18 cellular contexts compared by ENCODE assay signal in the genomic region with DNA sequence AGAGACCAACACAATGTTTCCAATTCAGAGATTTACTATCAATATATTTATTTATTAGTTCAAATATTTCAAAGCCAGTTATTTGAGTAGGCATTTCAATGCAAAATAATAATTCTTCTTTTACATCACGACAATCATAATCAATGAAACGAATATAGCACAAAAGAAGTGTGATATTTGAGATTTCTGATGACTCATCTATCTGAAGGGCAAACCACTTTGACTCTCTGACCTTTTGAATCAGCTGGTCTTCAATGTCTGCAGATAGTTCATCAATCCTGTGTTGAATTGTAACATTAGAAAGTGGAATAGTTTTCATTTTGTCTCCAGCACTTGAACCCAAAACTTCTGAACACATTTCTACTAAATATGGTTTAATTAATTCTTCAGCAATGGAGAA. TPM values are rescaled to one million over a fixed set of nuclear protein-coding genes. Genes with fewer than 3 reads are reported as not detected.
A peak's percentile ranks its signal among the peaks of the same experiment; 100 is the strongest.
DNase-seq lines count a peak whose midpoint lies in the region; ATAC-seq, FAIRE-seq and TF ChIP-seq lines count a peak whose summit lies in the region.
"Had no signal": no experiment of that assay in that cellular context is flagged by ENCODE, and none has a peak within 500 bp of the region (broad histone marks: within the 10 kb centered on the region; RNA-seq: fewer than 3 reads in every experiment).

No MANE protein-coding gene starts in this region.

- no peaks in the 10 kb centered on the region for H4K20me1 ChIP-seq in HepG2 (ENCODE audit: insufficient read depth, low read length)
- H4K20me1 ChIP-seq in endothelial cell of umbilical vein (replicated peaks; ENCODE audit: control insufficient read depth, extremely low read depth, insufficient read depth, low read length) = no peaks in the 10 kb centered on the region

- H3K27ac ChIP-seq in HepG2 (ENCODE audit: extremely low read length, insufficient read depth, low read length) (no peak overlapping the region), right lobe of liver (no peak overlapping the region), endothelial cell of umbilical vein (ENCODE audit: insufficient read depth, low read depth, low read length) (no peak overlapping the region), SJCRH30 (no peak overlapping the region)

- H3K36me3 Mint-ChIP-seq in T-cell = peaks cover 12% of the 10 kb centered on the region
- H3K36me3 Mint-ChIP-seq: IgD-negative memory B cell had no signal

- POLR2A ChIA-PET in HepG2 (lab: Yijun Ruan, JAX) = no interaction called here
- POLR2A ChIA-PET in T-cell (lab: Charles Lee) = no interaction called here
- POLR2A ChIA-PET in endothelial cell of umbilical vein (lab: Charles Lee) = no interaction called here

- CTCF ChIA-PET in HepG2 (lab: Yijun Ruan, JAX; ENCODE audit: low intra/inter-chr PET ratio, low total read pairs) = no interaction called here
- CTCF ChIA-PET in T-cell (lab: Charles Lee) = no interaction called here
- CTCF ChIA-PET in endothelial cell of umbilical vein (lab: Charles Lee) = no interaction called here

- in situ Hi-C loops in HepG2 (cut with HindIII; ENCODE audit: extremely low pct_ligation_motif_present, low pct_unique_long_range_greater_than_20kb) = no loop called here

- H3K36me3 ChIP-seq in HepG2 (replicated peaks in 1 of 2; ENCODE audit: control insufficient read depth in 1 of 2, insufficient read depth in 2 of 2, low read length in 2 of 2) (no peaks in the 10 kb centered on the region), right lobe of liver (no peaks in the 10 kb centered on the region), endothelial cell of umbilical vein (ENCODE audit: control insufficient read depth in 2 of 2, extremely low read depth in 1 of 2, insufficient read depth in 2 of 2, low read length in 2 of 2) (no peaks in the 10 kb centered on the region), SJCRH30 (no peaks in the 10 kb centered on the region; the same call in none of the 2 replicates)

- no peak for FAIRE-seq in HepG2 (lab: Jason Lieb, UNC)
- no peak for FAIRE-seq in endothelial cell of umbilical vein (lab: Jason Lieb, UNC)
- FAIRE-seq: GM12878, H1, HTR-8/SVneo had no signal

- H3K27me3 Mint-ChIP-seq in T-cell = no peaks in the 10 kb centered on the region
- H3K27me3 Mint-ChIP-seq: IgD-negative memory B cell had no signal

- H3K27me3 ChIP-seq in HepG2 (ENCODE audit: control insufficient read depth in 1 of 2, insufficient read depth in 2 of 2, low read length in 2 of 2) = no peaks in the 10 kb centered on the region
- no peaks in the 10 kb centered on the region for H3K27me3 ChIP-seq in right lobe of liver
- no peaks in the 10 kb centered on the region for H3K27me3 ChIP-seq in endothelial cell of umbilical vein (ENCODE audit: control insufficient read depth in 2 of 2, insufficient read depth in 2 of 2, low read length in 2 of 2)
- H3K27me3 ChIP-seq in SJCRH30 = no peaks in the 10 kb centered on the region

- no peaks in the 10 kb centered on the region for H3K9me3 Mint-ChIP-seq in T-cell
- H3K9me3 Mint-ChIP-seq: CD14-positive monocyte; CD8-positive, alpha-beta T cell; H9; IgD-negative memory B cell had no signal

- BruUV-seq in HepG2 (replicated peaks; lab: Mats Ljungman, UMichigan) (no TSS peak), endothelial cell of umbilical vein (replicated peaks; lab: Mats Ljungman, UMichigan) (no TSS peak)

- H3K4me3 ChIP-seq in HepG2 (replicated peaks in 1 of 3; ENCODE audit: insufficient read depth in 1 of 3, low read depth in 2 of 3, low read length in 3 of 3) = no peak overlapping the region
- no peak overlapping the region for H3K4me3 ChIP-seq in right lobe of liver
- no peak overlapping the region for H3K4me3 ChIP-seq in endothelial cell of umbilical vein (replicated peaks in 1 of 3; ENCODE audit: insufficient read depth in 1 of 3, low read depth in 1 of 3, low read length in 3 of 3)
- no peak overlapping the region for H3K4me3 ChIP-seq in SJCRH30
- H3K4me3 ChIP-seq: GM12878 had no signal

- H3K9me1 ChIP-seq in endothelial cell of umbilical vein (replicated peaks; ENCODE audit: control insufficient read depth, extremely low read depth, insufficient read depth, low read length) = no peaks in the 10 kb centered on the region

- ATAC-seq in HepG2 = no peak
- no peak for ATAC-seq in right lobe of liver
- no peak for ATAC-seq in T-cell (replicated peaks in 1 of 4)
- ATAC-seq in GM19397 (IDR thresholded peaks at IDR 0.05; ENCODE audit: unreplicated experiment) = no peak
- ATAC-seq: CD8-positive, alpha-beta T cell; GM12878 had no signal

- peaks cover 21 to 38% (median 29%) of the 10 kb centered on the region in 3 donors for H3K4me1 Mint-ChIP-seq in T-cell

- H3K4me3 Mint-ChIP-seq in T-cell = no peak overlapping the region
- H3K4me3 Mint-ChIP-seq: CD14-positive monocyte; CD8-positive, alpha-beta T cell; H9 had no signal

- no peak for TF ChIP-seq CTCF in HepG2 (CRISPR knock-in tag; IDR thresholded peaks at IDR 0.05)
- TF ChIP-seq CTCF in right lobe of liver (IDR thresholded peaks at IDR 0.05) = no peak
- no peak for TF ChIP-seq CTCF in endothelial cell of umbilical vein (IDR thresholded peaks at IDR 0.05; ENCODE audit: extremely low read depth in 1 of 2, insufficient read depth in 1 of 2, low read depth in 1 of 2, low read length in 2 of 2)

- dilution Hi-C loops in endothelial cell of umbilical vein (cut with MboI; ENCODE audit: extremely low pct_ligation_motif_present, low sequenced_read_pairs) = loop anchor here (25.0 kb wide), 1 partner anchor 174 kb away; no protein-coding TSS in a partner anchor

- no peak overlapping the region for H3K4me2 ChIP-seq in HepG2 (ENCODE audit: low read depth, low read length)
- H3K4me2 ChIP-seq in endothelial cell of umbilical vein (ENCODE audit: insufficient read depth, low read length) = no peak overlapping the region

- H3K79me2 ChIP-seq in HepG2 (ENCODE audit: insufficient read depth, low read length) (peaks cover 3% of the 10 kb centered on the region), endothelial cell of umbilical vein (ENCODE audit: control insufficient read depth, insufficient read depth, low read length) (peaks cover 12% of the 10 kb centered on the region)

- H3K4me1 ChIP-seq in HepG2 (ENCODE audit: insufficient read depth, low read length) (peaks cover 15% of the 10 kb centered on the region), right lobe of liver (peaks cover 0 to 20% (median 3%) of the 10 kb centered on the region in 4 donors), endothelial cell of umbilical vein (ENCODE audit: control insufficient read depth, extremely low read depth, insufficient read depth, low read length) (peaks cover 15% of the 10 kb centered on the region), SJCRH30 (peaks cover 13% of the 10 kb centered on the region)

- H3K9ac ChIP-seq in HepG2 (ENCODE audit: insufficient read depth, low read depth, low read length) (no peak overlapping the region), endothelial cell of umbilical vein (replicated peaks; ENCODE audit: extremely low read depth, insufficient read depth, low read length) (no peak overlapping the region)

- WGBS in HepG2 (ENCODE audit: low lambda C conversion rate) = 79% methylated on average over 2 of the region's 2 CpGs
- WGBS in right lobe of liver (ENCODE audit: insufficient coverage, low coverage, low lambda C conversion rate, missing lambda C conversion rate) = 63% methylated on average over 2 of the region's 2 CpGs

- TF ChIP-seq RAD21 in HepG2 (CRISPR knock-in tag; IDR thresholded peaks at IDR 0.05) = no peak

- no peak for TF ChIP-seq EP300 in HepG2 (IDR thresholded peaks at IDR 0.05; ENCODE audit: low read depth in 2 of 2, low read length in 2 of 2)
- no peak for TF ChIP-seq EP300 in HepG2 (CRISPR knock-in tag; IDR thresholded peaks at IDR 0.05; ENCODE audit: borderline replicate concordance)

- H3K9me3 ChIP-seq in HepG2 (ENCODE audit: low read length) = no peaks in the 10 kb centered on the region
- H3K9me3 ChIP-seq in right lobe of liver = no peaks in the 10 kb centered on the region
- no peaks in the 10 kb centered on the region for H3K9me3 ChIP-seq in endothelial cell of umbilical vein (replicated peaks; ENCODE audit: control insufficient read depth, insufficient read depth, low read length)
- H3K9me3 ChIP-seq in SJCRH30 (replicated peaks) = no peaks in the 10 kb centered on the region

- no peak for DNase-seq in HepG2 (ENCODE audit: low spot score)
- DNase-seq in right lobe of liver = no peak
- DNase-seq in T-cell = no peak
- DNase-seq in endothelial cell of umbilical vein (ENCODE audit: low read depth, low spot score) = no peak
- no peak for DNase-seq in SJCRH30
- DNase-seq: ACHN; Calu3; CD8-positive, alpha-beta T cell; DMS79 treated with DMSO at 0.1 percent for 48 hours; H9 had no signal

- H3K27ac Mint-ChIP-seq in T-cell = peak overlapping the region; percentile 11 to 32
- H3K27ac Mint-ChIP-seq: CD14-positive monocyte; CD8-positive, alpha-beta T cell; H9; IgD-negative memory B cell had no signal

- no peak overlapping the region for H2AFZ ChIP-seq in HepG2 (ENCODE audit: low read length)
- H2AFZ ChIP-seq in endothelial cell of umbilical vein (ENCODE audit: low read depth, low read length) = no peak overlapping the region

- no peak for TF ChIP-seq POLR2A in HepG2 (IDR thresholded peaks at IDR 0.05; ENCODE audit: insufficient read depth in 1 of 2, low read depth in 2 of 2, low read length in 2 of 2)
- TF ChIP-seq POLR2A in right lobe of liver (IDR thresholded peaks at IDR 0.05) = no peak
- TF ChIP-seq POLR2A in endothelial cell of umbilical vein (IDR thresholded peaks at IDR 0.05; ENCODE audit: low read depth, low read length) = no peak

- intact Hi-C loops in HepG2 (cut with micrococcal nuclease; ENCODE audit: unreplicated experiment) = loop anchor here (5.0 kb wide), 1 partner anchor 44 kb away; a partner anchor contains a TSS
- intact Hi-C loops in right lobe of liver (cut with DNase I) = no loop called here
- intact Hi-C loops in endothelial cell of umbilical vein (cut with micrococcal nuclease) = loop anchor here (5.0 kb wide), 1 partner anchor 119 kb away; no protein-coding TSS in a partner anchor

RNA-seq across cellular contexts. Expression of a gene that starts 3.0 kb away (rescaled TPM):
- total RNA-seq in HepG2 (2016; rRNA removed; fragmentation: Illumina TruSeq; extraction: Trizol) (4.5 and 11.5 TPM in 2 replicates), right lobe of liver (10 to 100 TPM; 12.6 to 22.1 (median 16.2) TPM), T-cell (10 to 100 TPM; 12.4 to 51.6 (median 41.8) TPM), endothelial cell of umbilical vein (18.7 and 19.1 TPM in 2 replicates)
- 2.0 and 3.1 TPM in 2 replicates for total RNA-seq in HepG2 (2016; cell fraction: cytosol; rRNA removed; fragmentation: Illumina TruSeq; extraction: Trizol; ENCODE audit: low read depth)
- total RNA-seq in HepG2 (2016; cell fraction: insoluble cytoplasmic fraction; rRNA removed; fragmentation: Illumina TruSeq; extraction: Trizol) = 6.1 and 11.1 TPM in 2 replicates
- 3.0 and 3.3 TPM in 2 replicates for total RNA-seq in HepG2 (2016; cell fraction: membrane; rRNA removed; fragmentation: Illumina TruSeq; extraction: Trizol)
- 12.0 and 13.3 TPM in 2 replicates for total RNA-seq in HepG2 (2016; cell fraction: nucleus; rRNA removed; fragmentation: Illumina TruSeq; extraction: Trizol)
- polyA plus RNA-seq in HepG2 (2011; rRNA removed) (23.3 and 26.0 TPM in 2 replicates), endothelial cell of umbilical vein (40.5 and 46.2 TPM in 2 replicates)
- 21.2 and 28.1 TPM in 2 replicates for polyA plus RNA-seq in HepG2 (2011; cell fraction: cytosol; rRNA removed)
- polyA plus RNA-seq in HepG2 (2011; cell fraction: nucleus; rRNA removed) = 4.7 and 5.7 TPM in 2 replicates
- polyA plus RNA-seq in HepG2 (2012) = 12.2 and 14.7 TPM in 2 replicates
- polyA plus RNA-seq in HepG2 (2016; cell fraction: cytosol; fragmentation: Illumina TruSeq; extraction: Trizol; ENCODE audit: low read depth) = 2.8 TPM in 2 replicates
- 6.6 and 6.7 TPM in 2 replicates for polyA plus RNA-seq in HepG2 (2016; cell fraction: insoluble cytoplasmic fraction; fragmentation: Illumina TruSeq; extraction: Trizol; ENCODE audit: low read depth)
- 3.2 and 3.3 TPM in 2 replicates for polyA plus RNA-seq in HepG2 (2016; cell fraction: membrane; fragmentation: Illumina TruSeq; extraction: Trizol; ENCODE audit: low read depth)
- 22.1 and 24.6 TPM in 2 replicates for polyA plus RNA-seq in HepG2 (2016; cell fraction: nucleus; fragmentation: Illumina TruSeq; extraction: Trizol; ENCODE audit: insufficient read depth, low read depth)
- polyA minus RNA-seq in HepG2 (2011; rRNA and poly(A)+ RNA removed; ENCODE audit: low replicate concordance) = 16.7 and 19.9 TPM in 2 replicates
- polyA minus RNA-seq in HepG2 (2011; cell fraction: cytosol; rRNA and poly(A)+ RNA removed) = 3.9 and 4.2 TPM in 2 replicates
- polyA minus RNA-seq in HepG2 (2011; cell fraction: nucleus; rRNA and poly(A)+ RNA removed) = 2.2 and 4.2 TPM in 2 replicates
- polyA plus RNA-seq in endothelial cell of umbilical vein (2011; cell fraction: cytosol; rRNA removed) = 36.6 and 39.1 TPM in 2 replicates
- polyA plus RNA-seq in endothelial cell of umbilical vein (2011; cell fraction: nucleus; rRNA removed) = 11.7 and 13.7 TPM in 2 replicates
- 26.8 and 27.7 TPM in 2 replicates for polyA plus RNA-seq in endothelial cell of umbilical vein (2012)
- 19.8 and 21.5 TPM in 2 replicates for polyA minus RNA-seq in endothelial cell of umbilical vein
- 6.3 TPM for polyA minus RNA-seq in endothelial cell of umbilical vein (2011; cell fraction: cytosol; rRNA and poly(A)+ RNA removed)
- polyA minus RNA-seq in endothelial cell of umbilical vein (2011; cell fraction: nucleus; rRNA and poly(A)+ RNA removed) = 4.1 and 4.9 TPM in 2 replicates
- 18.0 and 19.8 TPM in 2 replicates for total RNA-seq in SJCRH30 (2014; rRNA removed; shearing (Covaris generic))

RNA-seq across cellular contexts. Expression of a gene that starts 43.6 kb away (rescaled TPM):
- 8.5 and 10.3 TPM in 2 replicates for total RNA-seq in HepG2 (2016; rRNA removed; fragmentation: Illumina TruSeq; extraction: Trizol)
- 2.2 and 2.5 TPM in 2 replicates for total RNA-seq in HepG2 (2016; cell fraction: cytosol; rRNA removed; fragmentation: Illumina TruSeq; extraction: Trizol; ENCODE audit: low read depth)
- 9.8 TPM in 2 replicates for total RNA-seq in HepG2 (2016; cell fraction: insoluble cytoplasmic fraction; rRNA removed; fragmentation: Illumina TruSeq; extraction: Trizol)
- total RNA-seq in HepG2 (2016; cell fraction: membrane; rRNA removed; fragmentation: Illumina TruSeq; extraction: Trizol) = 5.7 and 6.8 TPM in 2 replicates
- total RNA-seq in HepG2 (2016; cell fraction: nucleus; rRNA removed; fragmentation: Illumina TruSeq; extraction: Trizol) = 13.6 and 17.6 TPM in 2 replicates
- 9.4 and 10.2 TPM in 2 replicates for polyA plus RNA-seq in HepG2 (2011; rRNA removed)
- 2.0 and 2.9 TPM in 2 replicates for polyA plus RNA-seq in HepG2 (2011; cell fraction: cytosol; rRNA removed)
- 18.1 and 19.2 TPM in 2 replicates for polyA plus RNA-seq in HepG2 (2011; cell fraction: nucleus; rRNA removed)
- 5.6 and 7.6 TPM in 2 replicates for polyA plus RNA-seq in HepG2 (2012)
- 0.80 and 0.97 TPM in 2 replicates for polyA plus RNA-seq in HepG2 (2016; cell fraction: cytosol; fragmentation: Illumina TruSeq; extraction: Trizol; ENCODE audit: low read depth)
- polyA plus RNA-seq in HepG2 (2016; cell fraction: insoluble cytoplasmic fraction; fragmentation: Illumina TruSeq; extraction: Trizol; ENCODE audit: low read depth) = 9.6 and 11.3 TPM in 2 replicates
- 2.5 and 2.9 TPM in 2 replicates for polyA plus RNA-seq in HepG2 (2016; cell fraction: membrane; fragmentation: Illumina TruSeq; extraction: Trizol; ENCODE audit: low read depth)
- polyA plus RNA-seq in HepG2 (2016; cell fraction: nucleus; fragmentation: Illumina TruSeq; extraction: Trizol; ENCODE audit: insufficient read depth, low read depth) = 19.8 and 21.8 TPM in 2 replicates
- 23.2 and 29.3 TPM in 2 replicates for polyA minus RNA-seq in HepG2 (2011; rRNA and poly(A)+ RNA removed; ENCODE audit: low replicate concordance)
- polyA minus RNA-seq in HepG2 (2011; cell fraction: cytosol; rRNA and poly(A)+ RNA removed) = 1.6 and 3.4 TPM in 2 replicates
- polyA minus RNA-seq in HepG2 (2011; cell fraction: nucleus; rRNA and poly(A)+ RNA removed) = 33.5 and 37.8 TPM in 2 replicates
- total RNA-seq in right lobe of liver = 1 to 10 TPM; 4.6 to 8.0 (median 6.7) TPM
- 10 to 100 TPM; 28.9 to 36.1 (median 33.9) TPM for total RNA-seq in T-cell
- 15.6 and 17.2 TPM in 2 replicates for total RNA-seq in endothelial cell of umbilical vein
- polyA plus RNA-seq in endothelial cell of umbilical vein = 5.2 and 6.4 TPM in 2 replicates
- polyA plus RNA-seq in endothelial cell of umbilical vein (2011; cell fraction: cytosol; rRNA removed) = 3.8 and 4.7 TPM in 2 replicates
- 37.1 and 53.9 TPM in 2 replicates for polyA plus RNA-seq in endothelial cell of umbilical vein (2011; cell fraction: nucleus; rRNA removed)
- 9.8 and 15.5 TPM in 2 replicates for polyA plus RNA-seq in endothelial cell of umbilical vein (2012)
- 30.7 and 32.9 TPM in 2 replicates for polyA minus RNA-seq in endothelial cell of umbilical vein
- polyA minus RNA-seq in endothelial cell of umbilical vein (2011; cell fraction: cytosol; rRNA and poly(A)+ RNA removed) = 3.3 TPM
- polyA minus RNA-seq in endothelial cell of umbilical vein (2011; cell fraction: nucleus; rRNA and poly(A)+ RNA removed) = 31.3 and 49.8 TPM in 2 replicates
- total RNA-seq in SJCRH30 (2014; rRNA removed; shearing (Covaris generic)) = 19.7 and 25.1 TPM in 2 replicates

RNA-seq across cellular contexts. Expression of a gene that starts 58.7 kb away (rescaled TPM):
- 0.04 and 0.06 TPM in 2 replicates for total RNA-seq in HepG2 (2016; rRNA removed; fragmentation: Illumina TruSeq; extraction: Trizol)
- total RNA-seq in HepG2 (2016; cell fraction: cytosol; rRNA removed; fragmentation: Illumina TruSeq; extraction: Trizol; ENCODE audit: low read depth) = not detected in 2 replicates
- 0.04 TPM in 1 of 2 replicates, not detected in the other for total RNA-seq in HepG2 (2016; cell fraction: insoluble cytoplasmic fraction; rRNA removed; fragmentation: Illumina TruSeq; extraction: Trizol)
- total RNA-seq in HepG2 (2016; cell fraction: membrane; rRNA removed; fragmentation: Illumina TruSeq; extraction: Trizol) = 0.03 and 0.07 TPM in 2 replicates
- not detected in 2 replicates for total RNA-seq in HepG2 (2016; cell fraction: nucleus; rRNA removed; fragmentation: Illumina TruSeq; extraction: Trizol)
- polyA plus RNA-seq in HepG2 (2011; rRNA removed) = 0.03 and 0.12 TPM in 2 replicates
- 0.03 TPM in 2 replicates for polyA plus RNA-seq in HepG2 (2011; cell fraction: cytosol; rRNA removed)
- 0.11 and 0.14 TPM in 2 replicates for polyA plus RNA-seq in HepG2 (2011; cell fraction: nucleus; rRNA removed)
- 0.04 TPM in 1 of 2 replicates, not detected in the other for polyA plus RNA-seq in HepG2 (2012)
- polyA plus RNA-seq in HepG2 (2016; cell fraction: cytosol; fragmentation: Illumina TruSeq; extraction: Trizol; ENCODE audit: low read depth) = 0.28 TPM in 1 of 2 replicates, not detected in the other
- polyA plus RNA-seq in HepG2 (2016; cell fraction: insoluble cytoplasmic fraction; fragmentation: Illumina TruSeq; extraction: Trizol; ENCODE audit: low read depth) = 0.05 and 0.10 TPM in 2 replicates
- 0.07 TPM in 1 of 2 replicates, not detected in the other for polyA plus RNA-seq in HepG2 (2016; cell fraction: membrane; fragmentation: Illumina TruSeq; extraction: Trizol; ENCODE audit: low read depth)
- polyA plus RNA-seq in HepG2 (2016; cell fraction: nucleus; fragmentation: Illumina TruSeq; extraction: Trizol; ENCODE audit: insufficient read depth, low read depth) = 0.95 TPM in 1 of 2 replicates, not detected in the other
- 0.30 TPM in 1 of 2 replicates, not detected in the other for polyA minus RNA-seq in HepG2 (2011; rRNA and poly(A)+ RNA removed; ENCODE audit: low replicate concordance)
- not detected in 2 replicates for polyA minus RNA-seq in HepG2 (2011; cell fraction: cytosol; rRNA and poly(A)+ RNA removed)
- polyA minus RNA-seq in HepG2 (2011; cell fraction: nucleus; rRNA and poly(A)+ RNA removed) = 0.12 TPM in 1 of 2 replicates, not detected in the other
- total RNA-seq in right lobe of liver = under 1 TPM in 2 of 6 experiments, not detected in 4; 0.07 to 0.13 TPM
- 1 to 10 TPM in 1 of 5 donors, under 1 TPM in 4; 0.78 to 1.6 (median 0.99) TPM for total RNA-seq in T-cell
- total RNA-seq in endothelial cell of umbilical vein = 0.12 and 0.20 TPM in 2 replicates
- 0.03 and 0.04 TPM in 2 replicates for polyA plus RNA-seq in endothelial cell of umbilical vein
- 0.03 TPM in 2 replicates for polyA plus RNA-seq in endothelial cell of umbilical vein (2011; cell fraction: cytosol; rRNA removed)
- 0.04 TPM in 1 of 2 replicates, not detected in the other for polyA plus RNA-seq in endothelial cell of umbilical vein (2011; cell fraction: nucleus; rRNA removed)
- polyA plus RNA-seq in endothelial cell of umbilical vein (2012) = not detected in 2 replicates
- polyA minus RNA-seq in endothelial cell of umbilical vein = 0.08 TPM in 1 of 2 replicates, not detected in the other
- polyA minus RNA-seq in endothelial cell of umbilical vein (2011; cell fraction: cytosol; rRNA and poly(A)+ RNA removed) = not detected
- polyA minus RNA-seq in endothelial cell of umbilical vein (2011; cell fraction: nucleus; rRNA and poly(A)+ RNA removed) = 0.10 TPM in 1 of 2 replicates, not detected in the other
- 0.81 and 0.89 TPM in 2 replicates for total RNA-seq in SJCRH30 (2014; rRNA removed; shearing (Covaris generic))
- total RNA-seq: A172 had no signal
- polyA plus RNA-seq: BJ had no signal

Comparison
In these comparisons a context has a peak if more than half of its experiments do, and no peak if none do; other contexts are left out.
1. intact Hi-C loops: an anchor here in HepG2 (5.0 kb wide) and endothelial cell of umbilical vein (5.0 kb wide); none called in right lobe of liver.